1 cellular context compared by ENCODE assay signal in genomic region chr11:72456651-72457050, GRCh38.
TF ChIP-seq lines count a peak whose summit lies in the region.

No MANE protein-coding gene starts in this region.

TF ChIP-seq in GM23338, 12 proteins besides CTCF, POLR2A, EP300 and RAD21 (continued from another document):
- TF ChIP-seq ZNF462 (CRISPR knock-in tag; IDR thresholded peaks at IDR 0.05) (no peak), POLR2AphosphoS5 (IDR thresholded peaks at IDR 0.05; ENCODE audit: low read depth) (no peak), JUNB (IDR thresholded peaks at IDR 0.05; ENCODE audit: unreplicated experiment) (no peak), NANOG (IDR thresholded peaks at IDR 0.05; ENCODE audit: borderline replicate concordance) (no peak), CREB1 (CRISPR knock-in tag; IDR thresholded peaks at IDR 0.05; ENCODE audit: low read depth) (no peak)
TF ChIP-seq in GM23338: peak in this region for 0.
